In genomic region chr12:68539615-68539952, GRCh38 we compare ENCODE assay signal across 11 cellular contexts.
DNase-seq lines count a peak whose midpoint lies in the region; ATAC-seq and TF ChIP-seq lines count a peak whose summit lies in the region.
"Had no signal": no experiment of that assay in that cellular context is flagged by ENCODE, and none has a peak within 500 bp of the region (broad histone marks: within the 10 kb centered on the region; RNA-seq: fewer than 3 reads in every experiment).

No MANE protein-coding gene starts in this region.

- H3K4me1 ChIP-seq in iPS-15b (ENCODE audit: control insufficient read depth, insufficient read depth, low read length): peaks cover 9% of the 10 kb centered on the region
- H3K4me1 ChIP-seq: A549 had no signal

- peaks cover 6% of the 10 kb centered on the region for H3K9me3 ChIP-seq in iPS-15b (ENCODE audit: control insufficient read depth, insufficient read depth, low read length)
- H3K9me3 ChIP-seq: A549 had no signal

- no peaks in the 10 kb centered on the region for H3K27me3 Mint-ChIP-seq in activated CD4-positive, alpha-beta T cell treated with anti-CD3 and anti-CD28 coated beads, Interleukin-2, amount 10 ng/mL, durations not matched to agents 24 days and 14 days
- no peaks in the 10 kb centered on the region for H3K27me3 Mint-ChIP-seq in stimulated activated naive CD8-positive, alpha-beta T cell treated with anti-CD3 and anti-CD28 coated beads, Interleukin-15, amount 100 ng/mL, for 72 hours
- H3K27me3 Mint-ChIP-seq: activated CD4-positive, alpha-beta memory T cell treated with anti-CD3 and anti-CD28 coated beads for 36 hours had no signal

- H3K27ac Mint-ChIP-seq in activated CD4-positive, alpha-beta T cell treated with anti-CD3 and anti-CD28 coated beads, Interleukin-2, amount 10 ng/mL, durations not matched to agents 24 days and 14 days: no peak overlapping the region
- no peak overlapping the region for H3K27ac Mint-ChIP-seq in stimulated activated naive CD8-positive, alpha-beta T cell treated with anti-CD3 and anti-CD28 coated beads, Interleukin-15, amount 100 ng/mL, for 72 hours

- H3K36me3 ChIP-seq in iPS-15b (ENCODE audit: control insufficient read depth, insufficient read depth, low read length): no peaks in the 10 kb centered on the region

- H3K36me3 Mint-ChIP-seq in activated CD4-positive, alpha-beta T cell treated with anti-CD3 and anti-CD28 coated beads, Interleukin-2, amount 10 ng/mL, durations not matched to agents 24 days and 14 days (ENCODE audit: low read depth): peaks cover 4% of the 10 kb centered on the region
- H3K36me3 Mint-ChIP-seq: activated CD4-positive, alpha-beta memory T cell treated with anti-CD3 and anti-CD28 coated beads for 36 hours had no signal

- H3K9ac ChIP-seq in iPS-15b (ENCODE audit: low read depth, low read length): no peak overlapping the region

- H3K9me3 Mint-ChIP-seq in activated CD4-positive, alpha-beta T cell treated with anti-CD3 and anti-CD28 coated beads, Interleukin-2, amount 10 ng/mL, durations not matched to agents 24 days and 14 days: peaks cover 4% of the 10 kb centered on the region
- peaks cover 9 to 18% of the 10 kb centered on the region in 2 donors for H3K9me3 Mint-ChIP-seq in stimulated activated naive CD8-positive, alpha-beta T cell treated with anti-CD3 and anti-CD28 coated beads, Interleukin-15, amount 100 ng/mL, for 72 hours

- H3K4me3 ChIP-seq in iPS-15b (ENCODE audit: low read depth, low read length): peak overlapping the region; percentile 4
- H3K4me3 ChIP-seq: A549 had no signal

- DNase-seq in activated CD4-positive, alpha-beta T cell treated with anti-CD3 and anti-CD28 coated beads, Interleukin-2, amount 10 ng/mL, durations not matched to agents 24 days and 14 days: no peak
- DNase-seq in activated CD4-positive, alpha-beta T cell treated with anti-CD3 and anti-CD28 coated beads for 1 hour: no peak
- no peak for DNase-seq in stimulated activated naive CD8-positive, alpha-beta T cell treated with anti-CD3 and anti-CD28 coated beads, Interleukin-15, amount 100 ng/mL, for 72 hours
- DNase-seq in glomerular visceral epithelial cell (ENCODE audit: extremely low spot score) (no peak), amygdala (lab: John Stamatoyannopoulos, UW) (no peak)
- DNase-seq: SW 1271 had no signal

- intact Hi-C loops in activated CD4-positive, alpha-beta T cell treated with anti-CD3 and anti-CD28 coated beads, Interleukin-2, amount 10 ng/mL, durations not matched to agents 24 days and 14 days (cut with micrococcal nuclease): loop anchor here (1.0 to 5.0 kb wide), 4 partner anchors 43 to 167 kb away; no protein-coding TSS in a partner anchor

- ATAC-seq in SK-N-SH treated with all-trans-retinoic acid at 6 μM for 48 hours (peak; percentile 69), HG02970 (IDR thresholded peaks at IDR 0.05; ENCODE audit: low FRiP score, unreplicated experiment) (no peak)
- no peak for ATAC-seq in stimulated activated naive CD8-positive, alpha-beta T cell treated with anti-CD3 and anti-CD28 coated beads, Interleukin-15, amount 100 ng/mL, for 72 hours
- ATAC-seq: A549 had no signal

- no peaks in the 10 kb centered on the region for H3K27me3 ChIP-seq in iPS-15b (ENCODE audit: control insufficient read depth, insufficient read depth, low read length)

- peaks cover 35% of the 10 kb centered on the region for H3K4me1 Mint-ChIP-seq in activated CD4-positive, alpha-beta T cell treated with anti-CD3 and anti-CD28 coated beads, Interleukin-2, amount 10 ng/mL, durations not matched to agents 24 days and 14 days
- H3K4me1 Mint-ChIP-seq in stimulated activated naive CD8-positive, alpha-beta T cell treated with anti-CD3 and anti-CD28 coated beads, Interleukin-15, amount 100 ng/mL, for 72 hours: peaks cover 67% of the 10 kb centered on the region

- H3K4me3 Mint-ChIP-seq in activated CD4-positive, alpha-beta T cell treated with anti-CD3 and anti-CD28 coated beads, Interleukin-2, amount 10 ng/mL, durations not matched to agents 24 days and 14 days: peak overlapping the region; percentile 57
- H3K4me3 Mint-ChIP-seq in stimulated activated naive CD8-positive, alpha-beta T cell treated with anti-CD3 and anti-CD28 coated beads, Interleukin-15, amount 100 ng/mL, for 72 hours: peak overlapping the region; percentile 65 to 78

TF ChIP-seq in SK-N-SH treated with all-trans-retinoic acid at 6 μM for 48 hours, 23 proteins besides CTCF, POLR2A, EP300 and RAD21:
- TF ChIP-seq CREB5 (CRISPR knock-in tag; IDR thresholded peaks at IDR 0.05; ENCODE audit: low read depth) (no peak), TSHZ2 (CRISPR knock-in tag; IDR thresholded peaks at IDR 0.05) (no peak), ESRRG (CRISPR knock-in tag; IDR thresholded peaks at IDR 0.05) (no peak), ARNTL (CRISPR knock-in tag; IDR thresholded peaks at IDR 0.05; ENCODE audit: borderline replicate concordance, low read depth) (no peak), CSDC2 (CRISPR knock-in tag; IDR thresholded peaks at IDR 0.05) (no peak), TOX (CRISPR knock-in tag; IDR thresholded peaks at IDR 0.05; ENCODE audit: borderline replicate concordance) (no peak), ISL1 (CRISPR knock-in tag; IDR thresholded peaks at IDR 0.05) (no peak), CSRNP3 (CRISPR knock-in tag; IDR thresholded peaks at IDR 0.05) (no peak), SNAI2 (CRISPR knock-in tag; IDR thresholded peaks at IDR 0.05) (no peak)
